In the genomic region with DNA sequence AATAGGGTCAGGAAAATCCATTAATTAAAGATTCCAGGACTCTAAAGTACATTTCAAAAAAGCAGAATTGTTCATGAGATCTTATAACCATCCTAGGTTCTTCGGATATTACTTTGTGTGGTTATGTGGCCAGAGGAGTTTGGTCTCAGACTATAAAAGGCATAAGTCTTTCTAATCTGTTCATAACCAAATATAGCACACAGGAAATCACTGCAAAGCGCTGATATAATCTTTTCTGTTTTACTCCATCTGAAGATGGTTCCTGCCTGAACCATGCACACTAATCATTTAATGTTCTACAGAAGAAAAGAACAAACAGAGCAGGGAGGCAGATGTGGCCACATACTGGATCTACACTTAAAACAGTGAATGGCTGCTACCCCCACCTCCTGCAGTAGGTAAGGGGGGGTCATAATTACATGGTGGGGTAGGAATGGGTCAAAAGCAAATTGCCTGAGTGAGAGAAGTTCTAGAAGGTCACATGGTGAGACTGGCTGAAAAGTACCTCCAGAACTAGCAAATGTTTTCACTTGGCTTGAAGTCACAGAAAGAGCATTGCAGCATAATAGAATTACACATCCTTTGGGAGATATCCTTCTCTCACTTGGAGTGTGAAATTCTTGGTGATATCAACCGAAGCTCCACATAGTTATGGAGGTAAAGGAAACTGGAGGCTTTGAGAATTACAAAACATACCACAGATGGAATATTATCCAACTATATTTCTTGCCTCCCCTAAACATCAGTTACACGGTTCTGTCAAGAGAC, we compare ENCODE assay signal across 9 cellular contexts.
DNase-seq lines count a peak whose midpoint lies in the region; ATAC-seq and TF ChIP-seq lines count a peak whose summit lies in the region.
"Had no signal": no experiment of that assay in that cellular context is flagged by ENCODE, and none has a peak within 500 bp of the region (broad histone marks: within the 10 kb centered on the region; RNA-seq: fewer than 3 reads in every experiment).

No MANE protein-coding gene starts in this region.

- no peak overlapping the region for H3K9ac ChIP-seq in BLaER1

- DNase-seq in RPMI8226 = peak; percentile 54
- no peak for DNase-seq in amygdala (lab: John Stamatoyannopoulos, UW)
- DNase-seq in prostate gland (ENCODE audit: low spot score) = no peak
- DNase-seq in hypothalamus (lab: John Stamatoyannopoulos, UW) = no peak
- DNase-seq in type B pancreatic cell (ENCODE audit: extremely low spot score, unreplicated experiment) = no peak
- DNase-seq: cortex of kidney had no signal

- 56% methylated on average over 4 of the region's 4 CpGs for whole genome bisulfite sequencing in prostate gland

- H3K27ac ChIP-seq in BLaER1 = no peak overlapping the region
- H3K27ac ChIP-seq in prostate gland = no peak overlapping the region

- no peak overlapping the region for H3K4me3 ChIP-seq in BLaER1
- H3K4me3 ChIP-seq in prostate gland = no peak overlapping the region

- H3K27ac Mint-ChIP-seq in type B pancreatic cell = no peak overlapping the region

- ATAC-seq in GM19043 (IDR thresholded peaks at IDR 0.05; ENCODE audit: low read depth, unreplicated experiment) (peak; percentile 29), HG02938 (IDR thresholded peaks at IDR 0.05; ENCODE audit: unreplicated experiment) (peak; percentile 56)

- peaks cover 18% of the 10 kb centered on the region for H3K4me1 ChIP-seq in BLaER1
- H3K4me1 ChIP-seq in prostate gland (replicated peaks) = no peaks in the 10 kb centered on the region

- no peak overlapping the region for H3K4me3 Mint-ChIP-seq in type B pancreatic cell

- H3K4me2 ChIP-seq in BLaER1 = peak overlapping the region; percentile 51

- intact Hi-C loops in prostate gland (cut with DNase I) = loop anchor here (10.0 kb wide), 1 partner anchor 182 kb away; a partner anchor contains a TSS

- no peak for TF ChIP-seq POLR2A in prostate gland (IDR thresholded peaks at IDR 0.05)

- peaks cover 17% of the 10 kb centered on the region for H3K4me1 Mint-ChIP-seq in type B pancreatic cell (ENCODE audit: unreplicated experiment)

- H3K36me3 Mint-ChIP-seq in type B pancreatic cell = peaks cover 5% of the 10 kb centered on the region

- H3K36me3 ChIP-seq in BLaER1 = no peaks in the 10 kb centered on the region
- no peaks in the 10 kb centered on the region for H3K36me3 ChIP-seq in prostate gland

- H3K9me3 ChIP-seq in BLaER1 (no peaks in the 10 kb centered on the region), prostate gland (no peaks in the 10 kb centered on the region)

- H3K27me3 Mint-ChIP-seq in type B pancreatic cell = no peaks in the 10 kb centered on the region

- TF ChIP-seq CTCF in prostate gland (IDR thresholded peaks at IDR 0.05) (no peak), type B pancreatic cell (conservative IDR thresholded peaks at IDR 0.05) (no peak)

- H3K27me3 ChIP-seq in BLaER1 (no peaks in the 10 kb centered on the region), prostate gland (replicated peaks; ENCODE audit: insufficient read depth) (no peaks in the 10 kb centered on the region)

- H4K20me1 ChIP-seq in BLaER1 = no peaks in the 10 kb centered on the region

- no peaks in the 10 kb centered on the region for H3K9me3 Mint-ChIP-seq in type B pancreatic cell
